In the genomic region with DNA sequence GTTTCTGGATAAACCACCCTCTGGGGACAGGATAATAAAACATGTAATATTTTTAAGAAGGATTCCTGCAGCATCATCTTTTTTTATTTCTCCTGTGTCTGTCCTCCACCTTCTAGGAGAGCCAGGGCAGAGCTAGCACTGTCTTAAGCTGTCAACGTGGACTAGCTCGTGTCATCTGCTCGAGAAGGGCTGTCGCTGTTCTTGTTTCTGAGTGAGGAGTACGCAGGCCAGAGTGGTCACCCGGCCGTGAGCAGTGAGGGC, we compare ENCODE assay signal across 16 cellular contexts. TPM values are rescaled to one million over a fixed set of nuclear protein-coding genes. Genes with fewer than 3 reads are reported as not detected.
A peak's percentile ranks its signal among the peaks of the same experiment; 100 is the strongest.
DNase-seq lines count a peak whose midpoint lies in the region; ATAC-seq and TF ChIP-seq lines count a peak whose summit lies in the region.
"Had no signal": no experiment of that assay in that cellular context is flagged by ENCODE, and none has a peak within 500 bp of the region (broad histone marks: within the 10 kb centered on the region; RNA-seq: fewer than 3 reads in every experiment).

No MANE protein-coding gene starts in this region.

- H3K9me3 Mint-ChIP-seq in natural killer cell treated with Interleukin-12 subunit alpha and Interleukin-12 subunit beta and Interleukin-15 and Interleukin-18, amount 100 ng/mL, for 72 hours, result no peaks in the 10 kb centered on the region

- TF ChIP-seq CTCF in left ventricle myocardium inferior (IDR thresholded peaks at IDR 0.05; ENCODE audit: borderline replicate concordance), result no peak
- no peak for TF ChIP-seq CTCF in right atrium auricular region (IDR thresholded peaks at IDR 0.05)
- no peak for TF ChIP-seq CTCF in body of pancreas (IDR thresholded peaks at IDR 0.05)
- no peak for TF ChIP-seq CTCF in WERI-Rb-1 (IDR thresholded peaks at IDR 0.05; ENCODE audit: low read depth, low read length)
- no peak for TF ChIP-seq CTCF in uterus (IDR thresholded peaks at IDR 0.05)

- DNase-seq in left ventricle myocardium inferior, result no peak
- no peak for DNase-seq in right atrium auricular region (ENCODE audit: low spot score)
- DNase-seq in body of pancreas, result no peak
- no peak for DNase-seq in natural killer cell treated with Interleukin-12 subunit alpha and Interleukin-12 subunit beta and Interleukin-15 and Interleukin-18, amount 100 ng/mL, for 72 hours (ENCODE audit: low spot score)
- no peak for DNase-seq in WERI-Rb-1
- DNase-seq in activated CD8-positive, alpha-beta memory T cell treated with anti-CD3 and anti-CD28 coated beads, Interleukin-2, amount 50 U/mL, for 48 hours, result no peak
- DNase-seq in uterus, result no peak
- no peak for DNase-seq in HK-2 (ENCODE audit: unreplicated experiment)
- DNase-seq: foreskin keratinocyte, GOT3 had no signal

- H3K27me3 Mint-ChIP-seq in natural killer cell treated with Interleukin-12 subunit alpha and Interleukin-12 subunit beta and Interleukin-15 and Interleukin-18, amount 100 ng/mL, for 72 hours, result no peaks in the 10 kb centered on the region

- H3K4me1 ChIP-seq in left ventricle myocardium inferior (peaks cover 87% of the 10 kb centered on the region), right atrium auricular region (peaks cover 0 to 76% of the 10 kb centered on the region in 2 donors), body of pancreas (peaks cover 50% of the 10 kb centered on the region), uterus (peaks cover 0 to 27% of the 10 kb centered on the region in 2 donors)

- H3K36me3 Mint-ChIP-seq in natural killer cell treated with Interleukin-12 subunit alpha and Interleukin-12 subunit beta and Interleukin-15 and Interleukin-18, amount 100 ng/mL, for 72 hours, result no peaks in the 10 kb centered on the region

- H3K27ac Mint-ChIP-seq in natural killer cell treated with Interleukin-12 subunit alpha and Interleukin-12 subunit beta and Interleukin-15 and Interleukin-18, amount 100 ng/mL, for 72 hours, result peak overlapping the region; percentile 41 to 79

- no peak overlapping the region for H3K4me3 Mint-ChIP-seq in natural killer cell treated with Interleukin-12 subunit alpha and Interleukin-12 subunit beta and Interleukin-15 and Interleukin-18, amount 100 ng/mL, for 72 hours

- H3K9me3 ChIP-seq in left ventricle myocardium inferior (replicated peaks) (no peaks in the 10 kb centered on the region), right atrium auricular region (no peaks in the 10 kb centered on the region), body of pancreas (no peaks in the 10 kb centered on the region), WERI-Rb-1 (ENCODE audit: severe bottlenecking) (no peaks in the 10 kb centered on the region), uterus (no peaks in the 10 kb centered on the region)
- H3K9me3 ChIP-seq: adrenal gland, left lung had no signal

- no peak for ATAC-seq in body of pancreas
- no peak for ATAC-seq in natural killer cell treated with Interleukin-12 subunit alpha and Interleukin-12 subunit beta and Interleukin-15 and Interleukin-18, amount 100 ng/mL, for 72 hours

- H3K4me1 Mint-ChIP-seq in natural killer cell treated with Interleukin-12 subunit alpha and Interleukin-12 subunit beta and Interleukin-15 and Interleukin-18, amount 100 ng/mL, for 72 hours (ENCODE audit: low read depth in 2 of 2), result peaks cover 31 to 61% of the 10 kb centered on the region in 2 donors

- TF ChIP-seq POLR2A in body of pancreas (IDR thresholded peaks at IDR 0.05) (no peak), uterus (IDR thresholded peaks at IDR 0.05) (no peak)

- H3K27me3 ChIP-seq in left ventricle myocardium inferior (ENCODE audit: low read depth), result no peaks in the 10 kb centered on the region
- no peaks in the 10 kb centered on the region for H3K27me3 ChIP-seq in right atrium auricular region
- no peaks in the 10 kb centered on the region for H3K27me3 ChIP-seq in body of pancreas
- H3K27me3 ChIP-seq in WERI-Rb-1 (ENCODE audit: insufficient read depth, low read depth, severe bottlenecking), result no peaks in the 10 kb centered on the region
- H3K27me3 ChIP-seq in uterus, result no peaks in the 10 kb centered on the region
- H3K27me3 ChIP-seq: adrenal gland, foreskin keratinocyte, left lung had no signal

- H3K27ac ChIP-seq in left ventricle myocardium inferior (replicated peaks) (peak overlapping the region; percentile 91), right atrium auricular region (no peak overlapping the region), body of pancreas (peak overlapping the region in 3 of 4 donors; percentile 90 to 92 (median 90)), WERI-Rb-1 (no peak overlapping the region), uterus (peak overlapping the region in 1 of 2 donors; percentile 32)
- H3K27ac ChIP-seq: foreskin keratinocyte, left lung had no signal

- 84 to 87% methylated on average over 4 to 7 of the region's 7 CpGs for WGBS in body of pancreas, 2 donors

- no peak overlapping the region for H3K4me3 ChIP-seq in left ventricle myocardium inferior
- H3K4me3 ChIP-seq in right atrium auricular region, result no peak overlapping the region
- no peak overlapping the region for H3K4me3 ChIP-seq in body of pancreas
- no peak overlapping the region for H3K4me3 ChIP-seq in WERI-Rb-1 (ENCODE audit: low read depth, low read length)
- no peak overlapping the region for H3K4me3 ChIP-seq in uterus
- H3K4me3 ChIP-seq: adrenal gland, left lung had no signal

- H3K36me3 ChIP-seq in left ventricle myocardium inferior, result peaks cover 63% of the 10 kb centered on the region
- H3K36me3 ChIP-seq in right atrium auricular region, result peaks cover 59% of the 10 kb centered on the region
- H3K36me3 ChIP-seq in body of pancreas (replicated peaks in 1 of 2; ENCODE audit: insufficient read depth in 1 of 2, low read depth in 2 of 2), result peaks cover 16 to 24% of the 10 kb centered on the region in 2 donors
- peaks cover 63% of the 10 kb centered on the region for H3K36me3 ChIP-seq in WERI-Rb-1
- no peaks in the 10 kb centered on the region for H3K36me3 ChIP-seq in uterus

- intact Hi-C loops in left ventricle myocardium inferior (cut with micrococcal nuclease) (no loop called here), body of pancreas (cut with DNase I) (no loop called here), uterus (cut with DNase I; ENCODE audit: low total_unique reads) (no loop called here)

RNA-seq across cellular contexts. Expression of gene CAPN12, which starts 13.9 kb away (rescaled TPM):
- 0.22 TPM for total RNA-seq in left ventricle myocardium inferior
- under 1 TPM; 0.74 to 0.90 TPM for total RNA-seq in right atrium auricular region
- total RNA-seq in body of pancreas, result 10 to 100 TPM in 1 of 2 donors, 1 to 10 TPM in 1; 9.9 to 11.4 TPM
- total RNA-seq in natural killer cell treated with Interleukin-12 subunit alpha and Interleukin-12 subunit beta and Interleukin-15 and Interleukin-18, amount 100 ng/mL, for 72 hours, result 10 to 100 TPM in 1 of 2 donors, 1 to 10 TPM in 1; 3.6 to 10.4 TPM
- 1 to 10 TPM in 2 of 4 donors, under 1 TPM in 1, not detected in 1; 0.83 to 8.4 (median 8.2) TPM for total RNA-seq in uterus
- total RNA-seq: Right ventricle myocardium inferior had no signal

RNA-seq across cellular contexts. Expression of gene LGALS7, which starts 42.9 kb away (rescaled TPM):
- not detected for total RNA-seq in left ventricle myocardium inferior
- not detected for total RNA-seq in right atrium auricular region
- total RNA-seq in body of pancreas, result not detected
- total RNA-seq in natural killer cell treated with Interleukin-12 subunit alpha and Interleukin-12 subunit beta and Interleukin-15 and Interleukin-18, amount 100 ng/mL, for 72 hours, result not detected
- total RNA-seq in uterus, result 1 to 10 TPM in 1 of 4 donors, not detected in 3; 2.6 TPM
- total RNA-seq: adrenal gland; M059J; pulmonary artery endothelial cell; Right ventricle myocardium inferior; T-helper 2 cell treated with Interferon-gamma antibody and Interleukin-4, amounts not matched to agents 100 ng/mL and 5 ng/mL, for 36 hours had no signal

RNA-seq across cellular contexts. Expression of gene LGALS7B, which starts 58.6 kb away (rescaled TPM):
- not detected for total RNA-seq in left ventricle myocardium inferior
- 1 to 10 TPM in 1 of 2 donors, not detected in 1; 1.8 TPM for total RNA-seq in right atrium auricular region
- total RNA-seq in body of pancreas, result not detected
- total RNA-seq in natural killer cell treated with Interleukin-12 subunit alpha and Interleukin-12 subunit beta and Interleukin-15 and Interleukin-18, amount 100 ng/mL, for 72 hours, result not detected
- total RNA-seq in uterus, result 1 to 10 TPM in 2 of 4 donors, not detected in 2; 1.1 to 6.2 TPM
- total RNA-seq: adrenal gland; left lung; M059J; pulmonary artery endothelial cell; Right ventricle myocardium inferior; T-helper 2 cell treated with Interferon-gamma antibody and Interleukin-4, amounts not matched to agents 100 ng/mL and 5 ng/mL, for 36 hours had no signal

Comparison
In these comparisons a context has a peak if more than half of its experiments do, and no peak if none do; other contexts are left out.
1. H3K27ac ChIP-seq: peak in left ventricle myocardium inferior (single experiment) and body of pancreas (3 of 4); none in right atrium auricular region (0 of 2) and WERI-Rb-1 (single experiment).